Comparison of ENCODE assay signal across 22 cellular contexts in genomic region chr3:128427872-128428822, GRCh38. TPM values are rescaled to one million over a fixed set of nuclear protein-coding genes. Genes with fewer than 3 reads are reported as not detected.
DNase-seq lines count a peak whose midpoint lies in the region; ATAC-seq, FAIRE-seq and TF ChIP-seq lines count a peak whose summit lies in the region.
"Had no signal": no experiment of that assay in that cellular context is flagged by ENCODE, and none has a peak within 500 bp of the region (broad histone marks: within the 10 kb centered on the region; RNA-seq: fewer than 3 reads in every experiment).

No MANE protein-coding gene starts in this region.

- no peaks in the 10 kb centered on the region for H3K36me3 ChIP-seq in bronchial epithelial cell (ENCODE audit: control insufficient read depth, insufficient read depth, low read length)
- no peaks in the 10 kb centered on the region for H3K36me3 ChIP-seq in smooth muscle cell (ENCODE audit: low read depth)
- H3K36me3 ChIP-seq in GM23338 (ENCODE audit: insufficient read depth), result no peaks in the 10 kb centered on the region

- H3K4me3 Mint-ChIP-seq in neural crest cell (peak overlapping the region; percentile 69), type B pancreatic cell (peak overlapping the region; percentile 54), GM23338 (no peak overlapping the region)
- H3K4me3 Mint-ChIP-seq: CD4-positive, alpha-beta T cell had no signal

- DNase-seq in Right ventricle myocardium inferior (ENCODE audit: missing footprints) (peak; percentile 33), left ventricle myocardium superior (no peak), bronchial epithelial cell (ENCODE audit: low read depth) (no peak), neural crest cell (ENCODE audit: low read depth, low spot score) (no peak), type B pancreatic cell (ENCODE audit: extremely low spot score, unreplicated experiment) (no peak), smooth muscle cell (lab: John Stamatoyannopoulos, UW; ENCODE audit: unreplicated experiment) (no peak), GM23338 (ENCODE audit: low spot score) (no peak), NCI-H2196 (lab: John Stamatoyannopoulos, UW; ENCODE audit: unreplicated experiment) (no peak)
- DNase-seq: CD4-positive, alpha-beta T cell; MM.1S; NCI-H1092 treated with DMSO at 0.1 percent for 48 hours; NCI-H146; NCI-H2081; NCI-H774; SHP77 had no signal

- intact Hi-C loops in Right ventricle myocardium inferior (cut with DNase I) (loop anchor here (2.0 to 5.0 kb wide), 3 partner anchors 69 to 181 kb away; no protein-coding TSS in a partner anchor), left ventricle myocardium superior (cut with micrococcal nuclease) (loop anchor here (10.0 kb wide), 1 partner anchor 177 kb away; no protein-coding TSS in a partner anchor)

- no peaks in the 10 kb centered on the region for H3K9me3 ChIP-seq in smooth muscle cell (replicated peaks; ENCODE audit: low read depth)

- H3K4me3 ChIP-seq in bronchial epithelial cell (ENCODE audit: low read depth, low read length), result no peak overlapping the region
- H3K4me3 ChIP-seq in smooth muscle cell, result no peak overlapping the region
- H3K4me3 ChIP-seq in GM23338, result no peak overlapping the region

- H3K79me2 ChIP-seq in smooth muscle cell (ENCODE audit: low read depth) (no peaks in the 10 kb centered on the region), GM23338 (replicated peaks; ENCODE audit: insufficient read depth) (no peaks in the 10 kb centered on the region)

- H4K20me1 ChIP-seq in smooth muscle cell (ENCODE audit: low read depth) (no peaks in the 10 kb centered on the region), GM23338 (replicated peaks; ENCODE audit: insufficient read depth) (no peaks in the 10 kb centered on the region)

- H3K9me3 Mint-ChIP-seq in neural crest cell (no peaks in the 10 kb centered on the region), type B pancreatic cell (no peaks in the 10 kb centered on the region), GM23338 (no peaks in the 10 kb centered on the region)
- H3K9me3 Mint-ChIP-seq: CD4-positive, alpha-beta T cell had no signal

- peaks cover 20% of the 10 kb centered on the region for H3K27me3 ChIP-seq in bronchial epithelial cell (ENCODE audit: control insufficient read depth, insufficient read depth, low read length)
- peaks cover 29% of the 10 kb centered on the region for H3K27me3 ChIP-seq in smooth muscle cell (ENCODE audit: low read depth)
- peaks cover 65% of the 10 kb centered on the region for H3K27me3 ChIP-seq in GM23338 (ENCODE audit: insufficient read depth)

- no peak overlapping the region for H3K27ac Mint-ChIP-seq in neural crest cell (ENCODE audit: unreplicated experiment)
- no peak overlapping the region for H3K27ac Mint-ChIP-seq in type B pancreatic cell
- no peak overlapping the region for H3K27ac Mint-ChIP-seq in GM23338
- H3K27ac Mint-ChIP-seq: CD4-positive, alpha-beta T cell had no signal

- ATAC-seq in Right ventricle myocardium inferior (no peak), left ventricle myocardium superior (no peak), GM23338 (no peak)

- no peaks in the 10 kb centered on the region for H3K9me2 ChIP-seq in GM23338 (ENCODE audit: insufficient read depth)

- H3K4me1 ChIP-seq in smooth muscle cell (ENCODE audit: low read depth) (peaks cover 5% of the 10 kb centered on the region), GM23338 (ENCODE audit: insufficient read depth) (peaks cover 17% of the 10 kb centered on the region)

- WGBS in smooth muscle cell (ENCODE audit: low lambda C conversion rate), result 91% methylated on average over 19 of the region's 19 CpGs

- H3F3A ChIP-seq in smooth muscle cell (ENCODE audit: low read depth) (no peaks in the 10 kb centered on the region), GM23338 (replicated peaks; ENCODE audit: low read depth) (peaks cover 9% of the 10 kb centered on the region; the same call in 1 of the 2 replicates)

- peak; percentile 88 for FAIRE-seq in bronchial epithelial cell (lab: Jason Lieb, UNC)
- FAIRE-seq: A204.1, GM12891 had no signal

- H3K4me2 ChIP-seq in smooth muscle cell (no peak overlapping the region), GM23338 (no peak overlapping the region; the same call in 1 of the 2 replicates)

- peaks cover 31% of the 10 kb centered on the region for H3K4me1 Mint-ChIP-seq in neural crest cell
- H3K4me1 Mint-ChIP-seq in type B pancreatic cell (ENCODE audit: unreplicated experiment), result peaks cover 46% of the 10 kb centered on the region
- peaks cover 37% of the 10 kb centered on the region for H3K4me1 Mint-ChIP-seq in GM23338

- no peak overlapping the region for H3K9ac ChIP-seq in smooth muscle cell (ENCODE audit: low read depth)

- TF ChIP-seq CTCF in bronchial epithelial cell (IDR thresholded peaks at IDR 0.05; ENCODE audit: insufficient read depth, low read length, severe bottlenecking), result no peak
- TF ChIP-seq CTCF in neural crest cell (conservative IDR thresholded peaks at IDR 0.05), result no peak
- no peak for TF ChIP-seq CTCF in type B pancreatic cell (conservative IDR thresholded peaks at IDR 0.05)
- no peak for TF ChIP-seq CTCF in smooth muscle cell (IDR thresholded peaks at IDR 0.05; ENCODE audit: borderline replicate concordance, insufficient read depth, poor library complexity, severe bottlenecking)
- TF ChIP-seq CTCF in GM23338 (conservative IDR thresholded peaks at IDR 0.05; ENCODE audit: low read depth in 2 of 2), result no peak

- H3K27me3 Mint-ChIP-seq in neural crest cell (ENCODE audit: low read depth) (peaks cover 77% of the 10 kb centered on the region), type B pancreatic cell (peaks cover 42% of the 10 kb centered on the region), GM23338 (ENCODE audit: insufficient read depth, low read depth, poor library complexity) (peaks cover 66% of the 10 kb centered on the region)

- no peaks in the 10 kb centered on the region for H3K36me3 Mint-ChIP-seq in neural crest cell (ENCODE audit: low read depth)
- no peaks in the 10 kb centered on the region for H3K36me3 Mint-ChIP-seq in type B pancreatic cell
- no peaks in the 10 kb centered on the region; the same call in 2 of the 3 replicates for H3K36me3 Mint-ChIP-seq in GM23338 (ENCODE audit: low read depth)

- H2AFZ ChIP-seq in smooth muscle cell (ENCODE audit: low read depth) (no peak overlapping the region), GM23338 (no peak overlapping the region)

- H3K27ac ChIP-seq in smooth muscle cell (ENCODE audit: low read depth) (no peak overlapping the region), GM23338 (ENCODE audit: low read depth) (no peak overlapping the region)

TF ChIP-seq in GM23338, 12 proteins besides CTCF, POLR2A, EP300 and RAD21 (continues in another document):
- TF ChIP-seq ZNF114 (CRISPR knock-in tag; IDR thresholded peaks at IDR 0.05), result no peak
- TF ChIP-seq CREB1 (CRISPR knock-in tag; IDR thresholded peaks at IDR 0.05; ENCODE audit: low read depth), result no peak
- no peak for TF ChIP-seq ETS1 (IDR thresholded peaks at IDR 0.05)
- TF ChIP-seq NANOG (IDR thresholded peaks at IDR 0.05; ENCODE audit: borderline replicate concordance), result no peak
- TF ChIP-seq REST (IDR thresholded peaks at IDR 0.05; ENCODE audit: unreplicated experiment), result no peak
- TF ChIP-seq STAT1 (IDR thresholded peaks at IDR 0.05; ENCODE audit: unreplicated experiment), result no peak
- no peak for TF ChIP-seq POLR2AphosphoS5 (IDR thresholded peaks at IDR 0.05; ENCODE audit: low read depth)
- no peak for TF ChIP-seq EZH2 (IDR thresholded peaks at IDR 0.05; ENCODE audit: low read depth, unreplicated experiment)

RNA-seq across cellular contexts. Expression of gene DNAJB8, which starts 38.5 kb away (rescaled TPM):
- total RNA-seq in Right ventricle myocardium inferior (not detected), left ventricle myocardium superior (not detected), bronchial epithelial cell (not detected in 2 replicates), neural crest cell (not detected in 2 replicates), type B pancreatic cell (ENCODE audit: low replicate concordance) (not detected in 2 replicates), smooth muscle cell (not detected in 2 replicates)
- polyA plus RNA-seq in smooth muscle cell (not detected in 2 replicates), GM23338 (2016; fragmentation: Nextera tagmentation; extraction: Ambion mirVana) (not detected in 2 replicates)
- not detected in 2 replicates for total RNA-seq in GM23338 (2014; rRNA removed; shearing (Covaris generic))
- total RNA-seq: CD4-positive, alpha-beta T cell; H4; LHCN-M2; NCI-H460; OCI-LY7 had no signal
- polyA plus RNA-seq: BJ had no signal
